Comparison of ENCODE assay signal across 20 cellular contexts in the genomic region with DNA sequence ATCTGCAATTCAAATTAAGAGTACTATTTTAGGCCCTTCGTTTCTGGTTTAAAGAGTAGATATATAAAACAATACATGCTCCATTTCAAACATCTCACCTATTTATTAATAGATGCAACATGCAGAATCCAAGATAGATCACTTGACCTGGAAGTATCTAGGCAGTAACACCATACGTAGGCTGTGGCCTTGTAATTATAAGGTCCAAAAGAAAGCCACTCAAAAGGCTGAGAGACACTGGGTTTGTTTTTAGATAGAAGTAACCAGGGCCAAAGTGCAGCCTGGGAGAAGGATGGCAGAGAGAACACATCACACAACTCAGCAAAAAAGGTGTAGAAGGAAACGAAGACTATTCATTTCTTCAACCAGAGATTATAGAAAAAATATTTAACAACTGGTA. TPM values are rescaled to one million over a fixed set of nuclear protein-coding genes. Genes with fewer than 3 reads are reported as not detected.
A peak's percentile ranks its signal among the peaks of the same experiment; 100 is the strongest.
DNase-seq lines count a peak whose midpoint lies in the region; ATAC-seq, FAIRE-seq and TF ChIP-seq lines count a peak whose summit lies in the region.
"Had no signal": no experiment of that assay in that cellular context is flagged by ENCODE, and none has a peak within 500 bp of the region (broad histone marks: within the 10 kb centered on the region; RNA-seq: fewer than 3 reads in every experiment).

No MANE protein-coding gene starts in this region.

- H2BK120ac ChIP-seq in H1 (replicated peaks; ENCODE audit: low read depth, low read length), result no peak overlapping the region

- H3K18ac ChIP-seq in H1 (ENCODE audit: extremely low read depth, low read length), result no peak overlapping the region

- peak overlapping the region; percentile 10; the same call in 1 of the 2 replicates for H2BK15ac ChIP-seq in H1 (ENCODE audit: low read length)

- no peak overlapping the region for H4K5ac ChIP-seq in H1 (ENCODE audit: insufficient read length, low read depth, low read length)

- DNase-seq in HepG2 (ENCODE audit: low spot score) (no peak), right lobe of liver (no peak), H1 (ENCODE audit: low read depth in 1 of 2, low spot score in 2 of 2) (no peak), left ventricle myocardium superior (no peak), C1 segment of cervical spinal cord (lab: John Stamatoyannopoulos, UW) (no peak), NCI-H1694 (lab: John Stamatoyannopoulos, UW) (no peak)
- DNase-seq: CD4-positive, CD25-positive, alpha-beta regulatory T cell; DMS79; H7; HFFc6; Karpas-422; NCI-H187 treated with DMSO at 0.1 percent for 48 hours; NCI-H2107; NCI-H510A treated with DMSO at 0.1 percent for 48 hours; NCI-H774; SHP77 had no signal

- H3K9me3 ChIP-seq in HepG2 (ENCODE audit: low read length) (no peaks in the 10 kb centered on the region), right lobe of liver (no peaks in the 10 kb centered on the region), H1 (ENCODE audit: insufficient read depth in 2 of 2, low read depth in 1 of 2, low read length in 1 of 2) (no peaks in the 10 kb centered on the region), skeletal muscle tissue (ENCODE audit: control insufficient read depth in 3 of 3, low read length in 3 of 3) (no peaks in the 10 kb centered on the region)
- H3K9me3 ChIP-seq: A549 had no signal

- no TSS peak for BruUV-seq in HepG2 (replicated peaks; lab: Mats Ljungman, UMichigan)

- no peaks in the 10 kb centered on the region for H3K79me1 ChIP-seq in H1 (ENCODE audit: low read depth, low read length)

- H3K23me2 ChIP-seq in H1 (ENCODE audit: low read depth, low read length), result no peaks in the 10 kb centered on the region

- ATAC-seq in HepG2 (no peak), right lobe of liver (no peak), left ventricle myocardium superior (peak; percentile 70), HG03196 (IDR thresholded peaks at IDR 0.05; ENCODE audit: unreplicated experiment) (no peak)
- ATAC-seq: A549 had no signal

- H3K27ac ChIP-seq in HepG2 (ENCODE audit: extremely low read length, insufficient read depth, low read length), result no peak overlapping the region
- no peak overlapping the region for H3K27ac ChIP-seq in right lobe of liver
- no peak overlapping the region for H3K27ac ChIP-seq in H1 (ENCODE audit: low read depth, low read length)
- peak overlapping the region; percentile 10 for H3K27ac ChIP-seq in skeletal muscle tissue (ENCODE audit: low read depth, low read length)
- H3K27ac ChIP-seq: A549 had no signal

- H3K4me3 ChIP-seq in HepG2 (replicated peaks in 1 of 3; ENCODE audit: insufficient read depth in 1 of 3, low read depth in 2 of 3, low read length in 3 of 3), result no peak overlapping the region
- H3K4me3 ChIP-seq in right lobe of liver, result no peak overlapping the region
- no peak overlapping the region for H3K4me3 ChIP-seq in H1 (ENCODE audit: extremely low read depth in 1 of 4, insufficient read depth in 2 of 4, low read depth in 3 of 4, low read length in 4 of 4)
- no peak overlapping the region for H3K4me3 ChIP-seq in skeletal muscle tissue (ENCODE audit: low read length in 3 of 3)
- H3K4me3 ChIP-seq: A549 had no signal

- TF ChIP-seq EP300 in HepG2 (IDR thresholded peaks at IDR 0.05; ENCODE audit: low read depth in 2 of 2, low read length in 2 of 2) (no peak), HepG2 (CRISPR knock-in tag; IDR thresholded peaks at IDR 0.05; ENCODE audit: borderline replicate concordance) (no peak), H1 (IDR thresholded peaks at IDR 0.05; ENCODE audit: borderline replicate concordance in 1 of 2, low read depth in 2 of 2, low read length in 2 of 2) (no peak)

- peaks cover 13% of the 10 kb centered on the region for H3K4me1 ChIP-seq in HepG2 (ENCODE audit: insufficient read depth, low read length)
- no peaks in the 10 kb centered on the region for H3K4me1 ChIP-seq in right lobe of liver
- peaks cover 0 to 11% (median 5%) of the 10 kb centered on the region in 4 experiments; a peak in 4 of 7 replicates for H3K4me1 ChIP-seq in H1 (replicated peaks in 1 of 4; ENCODE audit: control insufficient read depth in 3 of 4, insufficient read depth in 4 of 4, low read length in 3 of 4)
- H3K4me1 ChIP-seq in skeletal muscle tissue (ENCODE audit: control insufficient read depth in 3 of 3, insufficient read depth in 3 of 3, low read length in 3 of 3), result peaks cover 5 to 10% (median 7%) of the 10 kb centered on the region in 3 donors

- intact Hi-C loops in HepG2 (cut with micrococcal nuclease; ENCODE audit: unreplicated experiment), result no loop called here
- intact Hi-C loops in right lobe of liver (cut with DNase I), result no loop called here
- intact Hi-C loops in left ventricle myocardium superior (cut with micrococcal nuclease), result no loop called here

- H3K56ac ChIP-seq in H1 (replicated peaks; ENCODE audit: insufficient read length, low read depth, low read length), result no peak overlapping the region

- in situ Hi-C loops in HepG2 (cut with HindIII; ENCODE audit: extremely low pct_ligation_motif_present, low pct_unique_long_range_greater_than_20kb), result no loop called here

- H3K14ac ChIP-seq in H1 (ENCODE audit: insufficient read length), result no peak overlapping the region

- no peak overlapping the region for H2BK20ac ChIP-seq in H1 (ENCODE audit: low read length)

- no peak for TF ChIP-seq CTCF in HepG2 (CRISPR knock-in tag; IDR thresholded peaks at IDR 0.05)
- no peak for TF ChIP-seq CTCF in right lobe of liver (IDR thresholded peaks at IDR 0.05)
- TF ChIP-seq CTCF in H1 (IDR thresholded peaks at IDR 0.05; ENCODE audit: control extremely low read depth in 1 of 3, insufficient read depth in 1 of 3, low read depth in 1 of 3, low read length in 3 of 3), result no peak

- TF ChIP-seq POLR2A in HepG2 (IDR thresholded peaks at IDR 0.05; ENCODE audit: insufficient read depth in 1 of 2, low read depth in 2 of 2, low read length in 2 of 2) (no peak), right lobe of liver (IDR thresholded peaks at IDR 0.05) (no peak), H1 (IDR thresholded peaks at IDR 0.05; ENCODE audit: control extremely low read depth in 1 of 2, low read depth in 2 of 2, low read length in 2 of 2) (no peak)

- no peak overlapping the region for H4K91ac ChIP-seq in H1 (replicated peaks; ENCODE audit: insufficient read length, low read length)

- no peak overlapping the region for H2AK5ac ChIP-seq in H1 (ENCODE audit: low read depth, low read length)

- H3K9ac ChIP-seq in HepG2 (ENCODE audit: insufficient read depth, low read depth, low read length), result no peak overlapping the region
- no peak overlapping the region for H3K9ac ChIP-seq in H1 (replicated peaks in 1 of 4; ENCODE audit: extremely low read depth in 1 of 4, low read depth in 3 of 4, low read length in 3 of 4)
- no peak overlapping the region for H3K9ac ChIP-seq in skeletal muscle tissue (ENCODE audit: low read depth in 1 of 3, low read length in 3 of 3)

- 11% methylated on average over 3 of the region's 3 CpGs for WGBS in HepG2 (ENCODE audit: low lambda C conversion rate)
- WGBS in right lobe of liver (ENCODE audit: insufficient coverage, low coverage, low lambda C conversion rate, missing lambda C conversion rate), result 80% methylated on average over 3 of the region's 3 CpGs
- WGBS in H1 (ENCODE audit: extremely low coverage in 1 of 2, insufficient coverage in 1 of 2, insufficient read length in 1 of 2, insufficient replicate concordance in 2 of 2, low coverage in 1 of 2, low lambda C conversion rate in 2 of 2, missing lambda C conversion rate in 1 of 2), 2 experiments, result 64% methylated on average over 3 of the region's 3 CpGs; no CpG with 5 or more reads in 1 of the 2 experiments

- H3K4me2 ChIP-seq in HepG2 (ENCODE audit: low read depth, low read length) (no peak overlapping the region), H1 (ENCODE audit: insufficient read depth in 1 of 2, low read depth in 2 of 2, low read length in 2 of 2) (no peak overlapping the region)
- H3K4me2 ChIP-seq: A549 had no signal

- H3K27me3 ChIP-seq in HepG2 (ENCODE audit: control insufficient read depth in 1 of 2, insufficient read depth in 2 of 2, low read length in 2 of 2) (no peaks in the 10 kb centered on the region), right lobe of liver (no peaks in the 10 kb centered on the region), H1 (replicated peaks in 1 of 4; ENCODE audit: control insufficient read depth in 3 of 4, extremely low read depth in 1 of 4, insufficient read depth in 3 of 4, low read length in 3 of 4) (no peaks in the 10 kb centered on the region), skeletal muscle tissue (ENCODE audit: control insufficient read depth in 3 of 3, insufficient read depth in 3 of 3, low read length in 3 of 3) (no peaks in the 10 kb centered on the region)

- H4K20me1 ChIP-seq in HepG2 (ENCODE audit: insufficient read depth, low read length) (no peaks in the 10 kb centered on the region), H1 (replicated peaks in 1 of 2; ENCODE audit: control insufficient read depth in 1 of 2, insufficient read depth in 2 of 2, low read length in 2 of 2) (no peaks in the 10 kb centered on the region)

- H3K23ac ChIP-seq in H1 (ENCODE audit: insufficient read length), result no peak overlapping the region

- H4K8ac ChIP-seq in H1 (ENCODE audit: extremely low read depth, insufficient read depth, low read length), result no peak overlapping the region

- no peak for TF ChIP-seq RAD21 in HepG2 (CRISPR knock-in tag; IDR thresholded peaks at IDR 0.05)
- no peak for TF ChIP-seq RAD21 in H1 (IDR thresholded peaks at IDR 0.05 in 1 of 2, conservative IDR thresholded peaks at IDR 0.05 in 1 of 2; ENCODE audit: low read depth in 2 of 2, low read length in 2 of 2)

- H2BK12ac ChIP-seq in H1 (ENCODE audit: low read depth, low read length), result no peak overlapping the region

- CTCF ChIA-PET in HepG2 (lab: Yijun Ruan, JAX; ENCODE audit: low intra/inter-chr PET ratio, low total read pairs), result no interaction called here
- CTCF ChIA-PET in H1 (lab: Charles Lee; ENCODE audit: partially characterized antibody), result interaction anchor here (0.7 to 1.4 kb wide), 3 partner anchors 23 to 77 kb away, joined by 3 read pairs; no protein-coding TSS in a partner anchor

- FAIRE-seq in HepG2 (lab: Jason Lieb, UNC) (no peak), H1 (lab: Jason Lieb, UNC) (no peak)
- FAIRE-seq: A549, HTR-8/SVneo had no signal

- POLR2A ChIA-PET in HepG2 (lab: Yijun Ruan, JAX), result no interaction called here
- POLR2A ChIA-PET in H1 (lab: Charles Lee; ENCODE audit: partially characterized antibody), result interaction anchor here (0.6 to 2.8 kb wide), 2 partner anchors 15 to 40 kb away, joined by 4 to 6 read pairs; no protein-coding TSS in a partner anchor

- H3K36me3 ChIP-seq in HepG2 (replicated peaks in 1 of 2; ENCODE audit: control insufficient read depth in 1 of 2, insufficient read depth in 2 of 2, low read length in 2 of 2) (no peaks in the 10 kb centered on the region), right lobe of liver (no peaks in the 10 kb centered on the region), H1 (ENCODE audit: control insufficient read depth in 2 of 4, insufficient read depth in 4 of 4, low read length in 3 of 4) (no peaks in the 10 kb centered on the region), skeletal muscle tissue (ENCODE audit: control insufficient read depth in 3 of 3, insufficient read depth in 3 of 3, low read length in 3 of 3) (no peaks in the 10 kb centered on the region)

- H2AFZ ChIP-seq in HepG2 (ENCODE audit: low read length) (no peak overlapping the region), H1 (ENCODE audit: low read length) (peak overlapping the region; percentile 48; the same call in 1 of the 2 replicates)

- no peak overlapping the region for H2BK5ac ChIP-seq in H1 (ENCODE audit: low read depth, low read length)

- H3K79me2 ChIP-seq in HepG2 (ENCODE audit: insufficient read depth, low read length) (no peaks in the 10 kb centered on the region), H1 (ENCODE audit: control insufficient read depth in 1 of 2, insufficient read depth in 2 of 2, low read length in 2 of 2) (no peaks in the 10 kb centered on the region)

- H3K4ac ChIP-seq in H1 (replicated peaks; ENCODE audit: insufficient read length, low read depth, low read length), result no peak overlapping the region

RNA-seq across cellular contexts. Expression of gene GFOD1, which starts 8.4 kb away (rescaled TPM):
- total RNA-seq in HepG2 (2016; rRNA removed; fragmentation: Illumina TruSeq; extraction: Trizol) (6.4 TPM in 2 replicates), right lobe of liver (1 to 10 TPM; 5.4 to 8.5 (median 7.5) TPM), left ventricle myocardium superior (33.7 TPM), skeletal muscle tissue (6.3 TPM)
- total RNA-seq in HepG2 (2016; cell fraction: cytosol; rRNA removed; fragmentation: Illumina TruSeq; extraction: Trizol; ENCODE audit: low read depth), result 1.1 TPM in 2 replicates
- total RNA-seq in HepG2 (2016; cell fraction: insoluble cytoplasmic fraction; rRNA removed; fragmentation: Illumina TruSeq; extraction: Trizol), result 5.1 and 7.1 TPM in 2 replicates
- 3.3 and 3.7 TPM in 2 replicates for total RNA-seq in HepG2 (2016; cell fraction: membrane; rRNA removed; fragmentation: Illumina TruSeq; extraction: Trizol)
- 11.3 and 14.8 TPM in 2 replicates for total RNA-seq in HepG2 (2016; cell fraction: nucleus; rRNA removed; fragmentation: Illumina TruSeq; extraction: Trizol)
- polyA plus RNA-seq in HepG2 (2011; rRNA removed) (1.8 and 1.9 TPM in 2 replicates), H1 (2011; rRNA removed) (2.5 and 3.4 TPM in 2 replicates)
- polyA plus RNA-seq in HepG2 (2011; cell fraction: cytosol; rRNA removed), result 1.1 and 1.2 TPM in 2 replicates
- polyA plus RNA-seq in HepG2 (2011; cell fraction: nucleus; rRNA removed), result 3.9 TPM in 2 replicates
- polyA plus RNA-seq in HepG2 (2012), result 0.56 and 0.64 TPM in 2 replicates
- 0.99 and 1.2 TPM in 2 replicates for polyA plus RNA-seq in HepG2 (2016; cell fraction: cytosol; fragmentation: Illumina TruSeq; extraction: Trizol; ENCODE audit: low read depth)
- 2.9 and 3.7 TPM in 2 replicates for polyA plus RNA-seq in HepG2 (2016; cell fraction: insoluble cytoplasmic fraction; fragmentation: Illumina TruSeq; extraction: Trizol; ENCODE audit: low read depth)
- polyA plus RNA-seq in HepG2 (2016; cell fraction: membrane; fragmentation: Illumina TruSeq; extraction: Trizol; ENCODE audit: low read depth), result 2.2 and 2.5 TPM in 2 replicates
- polyA plus RNA-seq in HepG2 (2016; cell fraction: nucleus; fragmentation: Illumina TruSeq; extraction: Trizol; ENCODE audit: insufficient read depth, low read depth), result 8.2 and 9.4 TPM in 2 replicates
- 10.2 and 14.8 TPM in 2 replicates for polyA minus RNA-seq in HepG2 (2011; rRNA and poly(A)+ RNA removed; ENCODE audit: low replicate concordance)
- 1.8 and 2.1 TPM in 2 replicates for polyA minus RNA-seq in HepG2 (2011; cell fraction: cytosol; rRNA and poly(A)+ RNA removed)
- polyA minus RNA-seq in HepG2 (2011; cell fraction: nucleus; rRNA and poly(A)+ RNA removed), result 6.7 and 7.7 TPM in 2 replicates
- total RNA-seq in H1 (2021; fragmentation: NEBNext Ultra II Directional; extraction: Animal tissue kit (Norgen Biotek cat#: 25700)), result 8.5 and 8.8 TPM in 2 replicates
- 2.8 TPM for polyA plus RNA-seq in H1 (2011; cell fraction: cytosol; rRNA removed)
- 4.1 TPM for polyA plus RNA-seq in H1 (2011; cell fraction: nucleus; rRNA removed)
- 2.5 to 3.4 TPM (median 3.1 TPM) in 4 replicates for polyA plus RNA-seq in H1 (2012, experiment 1 of 2)
- polyA plus RNA-seq in H1 (2012, experiment 2 of 2), result 0.63 TPM
- 3.5 TPM for polyA plus RNA-seq in H1 (2013, experiment 1 of 2)
- 3.6 TPM for polyA plus RNA-seq in H1 (2013, experiment 2 of 2)
- polyA minus RNA-seq in H1 (2011; rRNA and poly(A)+ RNA removed), result 8.5 and 10.8 TPM in 2 replicates
- polyA minus RNA-seq in H1 (2011; cell fraction: cytosol; rRNA and poly(A)+ RNA removed), result 7.9 TPM
- 14.4 TPM for polyA minus RNA-seq in H1 (2011; cell fraction: nucleus; rRNA and poly(A)+ RNA removed)
